8 cellular contexts compared by ENCODE assay signal in the genomic region with DNA sequence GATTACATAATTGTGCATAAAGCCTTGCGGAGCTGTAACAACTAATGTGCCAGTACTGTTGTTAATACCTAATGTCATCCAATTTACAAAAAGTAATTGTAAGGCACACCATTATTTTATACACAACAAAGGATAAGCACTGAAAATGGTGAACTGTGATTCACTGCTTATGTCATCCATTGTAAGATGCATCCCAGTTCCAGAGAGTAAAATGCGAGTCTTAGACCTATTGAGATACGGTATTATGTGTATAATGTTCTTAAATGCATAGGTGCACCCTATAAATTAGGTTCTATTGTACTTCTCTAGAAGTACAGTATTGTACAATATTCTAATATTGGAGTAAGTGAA. TPM values are rescaled to one million over a fixed set of nuclear protein-coding genes. Genes with fewer than 3 reads are reported as not detected.
DNase-seq lines count a peak whose midpoint lies in the region; ATAC-seq and TF ChIP-seq lines count a peak whose summit lies in the region.

No MANE protein-coding gene starts in this region.

- H3K27me3 ChIP-seq in Panc1 (ENCODE audit: control insufficient read depth, insufficient read depth, low read length): no peaks in the 10 kb centered on the region
- H3K27me3 ChIP-seq in neuronal stem cell (ENCODE audit: control insufficient read depth in 3 of 3, insufficient read depth in 3 of 3, low read depth in 1 of 3, low read length in 3 of 3): no peaks in the 10 kb centered on the region

- in situ Hi-C loops in Panc1 (cut with HindIII; ENCODE audit: low pct_unique_long_range_greater_than_20kb, low sequenced_read_pairs): no loop called here

- no peak overlapping the region for H2BK5ac ChIP-seq in neuronal stem cell (ENCODE audit: low read length)

- no peak overlapping the region for H2BK12ac ChIP-seq in neuronal stem cell (ENCODE audit: low read length)

- H3K9me3 ChIP-seq in Panc1 (ENCODE audit: control insufficient read depth, insufficient read depth, low read depth, low read length): no peaks in the 10 kb centered on the region
- no peaks in the 10 kb centered on the region for H3K9me3 ChIP-seq in neuronal stem cell (replicated peaks in 1 of 2; ENCODE audit: control insufficient read depth in 2 of 2, insufficient read depth in 1 of 2, low read depth in 1 of 2, low read length in 2 of 2)

- no peaks in the 10 kb centered on the region for H3K79me1 ChIP-seq in neuronal stem cell (ENCODE audit: low read depth, low read length)

- CTCF ChIA-PET in Panc1 (lab: Charles Lee): no interaction called here

- H3K4ac ChIP-seq in neuronal stem cell (ENCODE audit: low read length): no peak overlapping the region

- H3K9ac ChIP-seq in neuronal stem cell (ENCODE audit: low read depth, low read length, poor library complexity): no peak overlapping the region

- POLR2A ChIA-PET in Panc1 (lab: Charles Lee): interaction anchor here (0.6 to 2.7 kb wide), 8 partner anchors 11 to 174 kb away, joined by 3 to 32 read pairs (median 6); a partner anchor contains a TSS

- H3K36me3 ChIP-seq in Panc1 (ENCODE audit: control insufficient read depth, insufficient read depth, low read length) (peaks cover 4% of the 10 kb centered on the region; the same call in 1 of the 2 replicates), neuronal stem cell (replicated peaks in 1 of 2; ENCODE audit: control insufficient read depth in 2 of 2, insufficient read depth in 2 of 2, low read length in 2 of 2) (peaks cover 14 to 41% of the 10 kb centered on the region in 2 donors)

- TF ChIP-seq CTCF in Panc1 (IDR thresholded peaks at IDR 0.05): no peak
- no peak for TF ChIP-seq CTCF in epithelial cell of esophagus (IDR thresholded peaks at IDR 0.05; ENCODE audit: insufficient read depth, low read depth, low read length, missing control alignments)

- no CpG with 5 or more reads among the region's 3 CpGs for WGBS in neuronal stem cell (ENCODE audit: extremely low coverage in 2 of 2, insufficient read length in 2 of 2, insufficient replicate concordance in 1 of 2), 2 donors

- no peak overlapping the region for H4K8ac ChIP-seq in neuronal stem cell (ENCODE audit: low read depth, low read length)

- DNase-seq in NCI-H345 treated with DMSO at 0.1 percent for 48 hours (lab: John Stamatoyannopoulos, UW; ENCODE audit: unreplicated experiment): peak; percentile 45
- no peak for DNase-seq in NCI-H345 (lab: John Stamatoyannopoulos, UW)
- no peak for DNase-seq in Panc1 (ENCODE audit: low read depth, low spot score)
- DNase-seq in epithelial cell of esophagus (ENCODE audit: low read depth): peak; percentile 43
- DNase-seq in neuronal stem cell (ENCODE audit: low spot score): no peak
- DNase-seq in retina: no peak

- no peak overlapping the region for H3K23ac ChIP-seq in neuronal stem cell (ENCODE audit: low read depth, low read length, poor library complexity)

- no peak for ATAC-seq in Panc1
- no peak for ATAC-seq in GM21786 (IDR thresholded peaks at IDR 0.05; ENCODE audit: unreplicated experiment)
- no peak for ATAC-seq in HG03135 (IDR thresholded peaks at IDR 0.05; ENCODE audit: unreplicated experiment)

- H3K18ac ChIP-seq in neuronal stem cell (ENCODE audit: low read length): no peak overlapping the region

- no peak overlapping the region for H2BK120ac ChIP-seq in neuronal stem cell (ENCODE audit: low read depth, low read length)

- H3K4me1 ChIP-seq in Panc1 (ENCODE audit: control insufficient read depth, insufficient read depth, low read length) (peaks cover 3% of the 10 kb centered on the region; the same call in 1 of the 2 replicates), neuronal stem cell (ENCODE audit: control insufficient read depth in 2 of 2, insufficient read depth in 1 of 2, low read depth in 1 of 2, low read length in 2 of 2) (peaks cover 0 to 3% of the 10 kb centered on the region in 2 donors)

- no peak overlapping the region for H4K91ac ChIP-seq in neuronal stem cell (ENCODE audit: low read depth, low read length, poor library complexity)

- H3K4me2 ChIP-seq in neuronal stem cell (ENCODE audit: insufficient read depth, low read length, poor library complexity, severe bottlenecking): peak overlapping the region; percentile 46

- peak overlapping the region; percentile 81 for H2AFZ ChIP-seq in neuronal stem cell (ENCODE audit: low read length)

- no peak overlapping the region for H2BK15ac ChIP-seq in neuronal stem cell (ENCODE audit: low read length)

- intact Hi-C loops in Panc1 (cut with micrococcal nuclease; ENCODE audit: unreplicated experiment): no loop called here

- H3K14ac ChIP-seq in neuronal stem cell (ENCODE audit: low read length): no peak overlapping the region

- no peak overlapping the region for H2AK5ac ChIP-seq in neuronal stem cell (ENCODE audit: low read depth, low read length)

- H3K4me3 ChIP-seq in Panc1 (ENCODE audit: low read depth in 2 of 2, low read length in 2 of 2) (peak overlapping the region; percentile 74 to 88), epithelial cell of esophagus (ENCODE audit: low read length) (peak overlapping the region; percentile 90), neuronal stem cell (ENCODE audit: low read length in 2 of 2) (peak overlapping the region; percentile 65 to 94)

- TSS peak; percentile 89 for BruUV-seq in Panc1 (replicated peaks; lab: Mats Ljungman, UMichigan)

- peak overlapping the region; percentile 95 for H3K27ac ChIP-seq in Panc1 (ENCODE audit: low read length)
- no peak overlapping the region for H3K27ac ChIP-seq in neuronal stem cell (replicated peaks; ENCODE audit: low read length)

RNA-seq across cellular contexts. Expression of a gene that starts 0.4 kb away (rescaled TPM):
- total RNA-seq in Panc1 (2021; ENCODE audit: unreplicated experiment): 26.6 TPM
- polyA plus RNA-seq in Panc1 (2012; ENCODE audit: insufficient read length): 13.7 TPM
- polyA plus RNA-seq in neuronal stem cell (2013, experiment 1 of 2): 38.8 TPM
- polyA plus RNA-seq in neuronal stem cell (2013, experiment 2 of 2): 38.2 TPM

RNA-seq across cellular contexts. Expression of a gene that starts 10.8 kb away (rescaled TPM):
- total RNA-seq in Panc1 (2021; ENCODE audit: unreplicated experiment): 20.3 TPM
- polyA plus RNA-seq in Panc1 (2012; ENCODE audit: insufficient read length): 15.8 TPM
- polyA plus RNA-seq in neuronal stem cell (2013, experiment 1 of 2): 197 TPM
- 196 TPM for polyA plus RNA-seq in neuronal stem cell (2013, experiment 2 of 2)

RNA-seq across cellular contexts. Expression of a gene that starts 38.1 kb away (rescaled TPM):
- 10.0 TPM for total RNA-seq in Panc1 (2021; ENCODE audit: unreplicated experiment)
- 8.3 TPM for polyA plus RNA-seq in Panc1 (2012; ENCODE audit: insufficient read length)
- polyA plus RNA-seq in neuronal stem cell (2013, experiment 1 of 2): 13.0 TPM
- 13.8 TPM for polyA plus RNA-seq in neuronal stem cell (2013, experiment 2 of 2)

Comparison
In these comparisons a context has a peak if more than half of its experiments do, and no peak if none do; other contexts are left out.
1. DNase-seq: peak in NCI-H345 treated with DMSO at 0.1 percent for 48 hours (single experiment) and epithelial cell of esophagus (single experiment); none in NCI-H345 (single experiment), Panc1 (single experiment), neuronal stem cell (single experiment) and retina (single experiment).
2. Peak in every context shown above with its lines, with median percentiles within 50 percentile points of each other: H3K4me3 ChIP-seq.